27 cellular contexts compared by ENCODE assay signal in genomic region chr16:60241671-60242070, GRCh38.
"Had no signal": no experiment of that assay in that cellular context is flagged by ENCODE, and none has a peak within 500 bp of the region (broad histone marks: within the 10 kb centered on the region; RNA-seq: fewer than 3 reads in every experiment).

No MANE protein-coding gene starts in this region.

- FAIRE-seq: colon, endometrium, frontal cortex had no signal

- H3K4me3 ChIP-seq: colonic mucosa, coronary artery, dorsolateral prefrontal cortex, esophagus muscularis mucosa, esophagus squamous epithelium, gastrocnemius medialis, gastroesophageal sphincter, heart left ventricle, heart right ventricle had no signal

- ATAC-seq: effector memory CD8-positive, alpha-beta T cell; esophagus mucosa; foreskin keratinocyte; gastrocnemius medialis; gastroesophageal sphincter; heart left ventricle; heart right ventricle had no signal

- H3K4me1 ChIP-seq: colonic mucosa, esophagus muscularis mucosa, esophagus squamous epithelium, foreskin keratinocyte, gastrocnemius medialis, gastroesophageal sphincter, heart left ventricle, heart right ventricle had no signal

- H3K27ac ChIP-seq: colonic mucosa, coronary artery, dorsolateral prefrontal cortex, epithelial cell of prostate, esophagus muscularis mucosa, esophagus squamous epithelium, foreskin keratinocyte, gastrocnemius medialis, gastroesophageal sphincter, heart left ventricle, heart right ventricle had no signal

- DNase-seq: colonic mucosa; cortex of kidney; dermis blood vessel endothelial cell; dorsolateral prefrontal cortex; effector CD4-positive, alpha-beta T cell; effector CD8-positive, alpha-beta T cell; effector memory CD4-positive, alpha-beta T cell; effector memory CD8-positive, alpha-beta T cell; endodermal cell; erythroblast; esophagus squamous epithelium; foreskin fibroblast; foreskin keratinocyte; foreskin melanocyte; gastrocnemius medialis; glutamatergic neuron; head of caudate nucleus; heart left ventricle; heart right ventricle had no signal

- H3K9me3 ChIP-seq: colonic mucosa, esophagus muscularis mucosa, esophagus squamous epithelium, gastrocnemius medialis, gastroesophageal sphincter, heart left ventricle had no signal
